In genomic region chr4:6701371-6701770, GRCh38 we compare ENCODE assay signal across 10 cellular contexts. TPM values are rescaled to one million over a fixed set of nuclear protein-coding genes. Genes with fewer than 3 reads are reported as not detected.
DNase-seq lines count a peak whose midpoint lies in the region; ATAC-seq and TF ChIP-seq lines count a peak whose summit lies in the region.
"Had no signal": no experiment of that assay in that cellular context is flagged by ENCODE, and none has a peak within 500 bp of the region (broad histone marks: within the 10 kb centered on the region; RNA-seq: fewer than 3 reads in every experiment).

No MANE protein-coding gene starts in this region.

- intact Hi-C loops in CD4-positive, alpha-beta memory T cell (cut with micrococcal nuclease): loop anchor here (1.0 kb wide), 1 partner anchor 27 kb away; a partner anchor contains a TSS
- intact Hi-C loops in activated CD8-positive, alpha-beta T cell treated with anti-CD3 and anti-CD28 coated beads for 36 hours (cut with micrococcal nuclease): no loop called here
- intact Hi-C loops in left colon (cut with DNase I, micrococcal nuclease): no loop called here

- peak; percentile 61 for TF ChIP-seq CTCF in activated CD8-positive, alpha-beta T cell treated with anti-CD3 and anti-CD28 coated beads for 36 hours (IDR thresholded peaks at IDR 0.05)

- CTCF ChIA-PET in CD4-positive, alpha-beta memory T cell (lab: Charles Lee; ENCODE audit: partially characterized antibody): interaction anchor here (0.9 to 12.1 kb wide), 8 partner anchors 8 to 192 kb away, joined by 4 to 189 read pairs (median 6); partner anchors contain the start of genes BLOC1S4 and MRFAP1L1
- CTCF ChIA-PET in activated CD8-positive, alpha-beta T cell treated with anti-CD3 and anti-CD28 coated beads for 36 hours (lab: Charles Lee): interaction anchor here (0.9 to 8.5 kb wide), 13 partner anchors 8 to 364 kb away, joined by 3 to 102 read pairs (median 7); partner anchors contain the start of genes BLOC1S4, MRFAP1 and MRFAP1L1

- H3K27me3 Mint-ChIP-seq in CD4-positive, alpha-beta memory T cell: no peaks in the 10 kb centered on the region
- no peaks in the 10 kb centered on the region for H3K27me3 Mint-ChIP-seq in activated CD8-positive, alpha-beta T cell treated with anti-CD3 and anti-CD28 coated beads for 36 hours

- peaks cover 5% of the 10 kb centered on the region for H3K36me3 ChIP-seq in CD4-positive, alpha-beta memory T cell (ENCODE audit: insufficient read depth, low read length)
- peaks cover 2% of the 10 kb centered on the region for H3K36me3 ChIP-seq in H7 (replicated peaks; ENCODE audit: control insufficient read depth, insufficient read depth, low read length)

- H3K9me3 Mint-ChIP-seq in CD4-positive, alpha-beta memory T cell: no peaks in the 10 kb centered on the region
- peaks cover 2% of the 10 kb centered on the region for H3K9me3 Mint-ChIP-seq in activated CD8-positive, alpha-beta T cell treated with anti-CD3 and anti-CD28 coated beads for 36 hours

- no peaks in the 10 kb centered on the region for H3K27me3 ChIP-seq in CD4-positive, alpha-beta memory T cell (ENCODE audit: insufficient read depth, low read length)
- H3K27me3 ChIP-seq in H7 (ENCODE audit: control insufficient read depth, insufficient read depth, low read length): no peaks in the 10 kb centered on the region

- no peak overlapping the region for H3K27ac ChIP-seq in CD4-positive, alpha-beta memory T cell (ENCODE audit: low read depth, low read length)

- ATAC-seq in activated CD8-positive, alpha-beta T cell treated with anti-CD3 and anti-CD28 coated beads for 36 hours: no peak
- ATAC-seq in left colon (peak; percentile 42), GM19035 (IDR thresholded peaks at IDR 0.05; ENCODE audit: unreplicated experiment) (no peak), GM21381 (IDR thresholded peaks at IDR 0.05; ENCODE audit: unreplicated experiment) (no peak), GM21737 (IDR thresholded peaks at IDR 0.05; ENCODE audit: unreplicated experiment) (no peak)

- peak in 3 of 5 donors; percentile 36 to 47 (median 40) for DNase-seq in CD4-positive, alpha-beta memory T cell
- DNase-seq in H7 (peak; percentile 87), left colon (peak in 1 of 2 donors; percentile 14), C1 segment of cervical spinal cord (lab: John Stamatoyannopoulos, UW) (no peak)
- peak; percentile 63 for DNase-seq in activated CD8-positive, alpha-beta T cell treated with anti-CD3 and anti-CD28 coated beads for 36 hours
- DNase-seq: NCI-H526 treated with DMSO at 0.1 percent for 48 hours, substantia nigra had no signal

- no peak overlapping the region for H3K4me3 Mint-ChIP-seq in CD4-positive, alpha-beta memory T cell
- H3K4me3 Mint-ChIP-seq in activated CD8-positive, alpha-beta T cell treated with anti-CD3 and anti-CD28 coated beads for 36 hours: no peak overlapping the region

- POLR2A ChIA-PET in CD4-positive, alpha-beta memory T cell (lab: Charles Lee; ENCODE audit: partially characterized antibody): interaction anchor here (0.7 to 34.5 kb wide), 4 partner anchors 8 to 37 kb away, joined by 4 to 1401 read pairs (median 353); partner anchors contain the start of genes BLOC1S4 and S100P
- POLR2A ChIA-PET in activated CD8-positive, alpha-beta T cell treated with anti-CD3 and anti-CD28 coated beads for 36 hours (lab: Charles Lee): interaction anchor here (1.0 to 4.4 kb wide), 3 partner anchors 11 to 27 kb away, joined by 4 to 24 read pairs (median 11); a partner anchor contains a TSS

- peak overlapping the region in 4 of 7 donors; percentile 19 to 84 (median 44) for H3K27ac Mint-ChIP-seq in CD4-positive, alpha-beta memory T cell
- no peak overlapping the region for H3K27ac Mint-ChIP-seq in activated CD8-positive, alpha-beta T cell treated with anti-CD3 and anti-CD28 coated beads for 36 hours

- peaks cover 56 to 80% (median 69%) of the 10 kb centered on the region in 4 donors for H3K4me1 Mint-ChIP-seq in CD4-positive, alpha-beta memory T cell
- H3K4me1 Mint-ChIP-seq in activated CD8-positive, alpha-beta T cell treated with anti-CD3 and anti-CD28 coated beads for 36 hours (ENCODE audit: low read depth): peaks cover 63% of the 10 kb centered on the region

- H3K9me3 ChIP-seq in CD4-positive, alpha-beta memory T cell (ENCODE audit: control insufficient read depth in 1 of 2, low read length in 2 of 2): no peaks in the 10 kb centered on the region

- H3K4me3 ChIP-seq in CD4-positive, alpha-beta memory T cell (ENCODE audit: low read length in 2 of 2): no peak overlapping the region
- no peak overlapping the region for H3K4me3 ChIP-seq in H7 (ENCODE audit: insufficient read depth, low read depth, low read length)

- H3K36me3 Mint-ChIP-seq in CD4-positive, alpha-beta memory T cell: peaks cover 39 to 43% of the 10 kb centered on the region in 2 donors
- peaks cover 38% of the 10 kb centered on the region for H3K36me3 Mint-ChIP-seq in activated CD8-positive, alpha-beta T cell treated with anti-CD3 and anti-CD28 coated beads for 36 hours (ENCODE audit: low read depth)

- peaks cover 73% of the 10 kb centered on the region for H3K4me1 ChIP-seq in CD4-positive, alpha-beta memory T cell (ENCODE audit: insufficient read depth, low read length)

RNA-seq across cellular contexts. Expression of gene S100P, which starts 7.7 kb away (rescaled TPM):
- total RNA-seq in CD4-positive, alpha-beta memory T cell: 1 to 10 TPM; 2.0 to 2.1 TPM
- polyA plus RNA-seq in CD4-positive, alpha-beta memory T cell: 1 to 10 TPM; 1.3 to 3.9 TPM
- not detected in 2 replicates for total RNA-seq in H7 (2014; rRNA removed; shearing (Covaris generic))
- 1 to 10 TPM; 3.4 to 4.3 TPM for total RNA-seq in activated CD8-positive, alpha-beta T cell treated with anti-CD3 and anti-CD28 coated beads for 36 hours
- total RNA-seq in left colon: 100 to 1,000 TPM; 136 to 390 TPM

RNA-seq across cellular contexts. Expression of gene MRFAP1L1, which starts 8.3 kb away (rescaled TPM):
- 100 to 1,000 TPM; 127 to 134 TPM for total RNA-seq in CD4-positive, alpha-beta memory T cell
- polyA plus RNA-seq in CD4-positive, alpha-beta memory T cell: 100 to 1,000 TPM; 132 to 147 TPM
- total RNA-seq in H7 (2014; rRNA removed; shearing (Covaris generic)): 49.0 and 52.5 TPM in 2 replicates
- total RNA-seq in activated CD8-positive, alpha-beta T cell treated with anti-CD3 and anti-CD28 coated beads for 36 hours: 10 to 100 TPM; 36.7 to 39.2 TPM
- total RNA-seq in left colon: 10 to 100 TPM; 27.1 to 33.7 TPM

RNA-seq across cellular contexts. Expression of gene BLOC1S4, which starts 14.6 kb away (rescaled TPM):
- total RNA-seq in CD4-positive, alpha-beta memory T cell: 10 to 100 TPM; 35.3 to 37.8 TPM
- polyA plus RNA-seq in CD4-positive, alpha-beta memory T cell: 10 to 100 TPM; 72.6 to 76.2 TPM
- total RNA-seq in H7 (2014; rRNA removed; shearing (Covaris generic)): 35.5 and 39.7 TPM in 2 replicates
- total RNA-seq in activated CD8-positive, alpha-beta T cell treated with anti-CD3 and anti-CD28 coated beads for 36 hours: 10 to 100 TPM; 19.1 to 21.8 TPM
- 10 to 100 TPM; 13.3 to 15.0 TPM for total RNA-seq in left colon

Comparison
In these comparisons a context has a peak if more than half of its experiments do, and no peak if none do; other contexts are left out.
1. DNase-seq: peak in CD4-positive, alpha-beta memory T cell (3 of 5), H7 (single experiment) and activated CD8-positive, alpha-beta T cell treated with anti-CD3 and anti-CD28 coated beads for 36 hours (single experiment); none in C1 segment of cervical spinal cord (0 of 14).
2. RNA of gene S100P, which starts 7.7 kb away (total RNA-seq): 136 to 390 TPM in left colon; 3.4 to 4.3 TPM in activated CD8-positive, alpha-beta T cell treated with anti-CD3 and anti-CD28 coated beads for 36 hours, 2.0 to 2.1 TPM in CD4-positive, alpha-beta memory T cell and not detected in H7; every median in the first group is over 10 times any median in the second.